In the genomic region with DNA sequence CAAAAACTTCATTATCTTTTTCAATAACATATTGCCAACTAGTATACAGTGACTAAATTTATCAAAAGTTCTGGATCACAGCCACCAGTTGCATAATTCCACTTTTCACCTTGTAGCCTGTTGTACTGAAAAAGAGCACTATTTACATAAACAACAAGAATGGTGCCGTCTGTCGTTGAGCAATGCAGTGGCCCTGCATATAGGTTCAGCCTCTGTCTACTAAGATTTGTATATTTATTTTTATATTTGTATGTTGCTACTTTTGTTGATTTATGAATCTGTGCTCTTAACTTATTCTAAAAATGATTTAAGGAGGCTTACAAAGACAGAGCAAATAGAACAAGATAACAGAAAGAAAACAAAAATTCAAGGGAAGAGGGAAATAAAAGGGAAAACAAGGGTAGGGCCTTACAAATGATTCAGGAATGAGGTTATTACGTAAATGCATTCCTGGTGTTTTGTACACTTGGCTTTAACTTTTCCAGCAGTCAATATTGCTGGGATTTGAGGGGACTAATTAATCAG, we compare ENCODE assay signal across 11 cellular contexts.
DNase-seq lines count a peak whose midpoint lies in the region; ATAC-seq, FAIRE-seq and TF ChIP-seq lines count a peak whose summit lies in the region.
"Had no signal": no experiment of that assay in that cellular context is flagged by ENCODE, and none has a peak within 500 bp of the region (broad histone marks: within the 10 kb centered on the region; RNA-seq: fewer than 3 reads in every experiment).

No MANE protein-coding gene starts in this region.

- DNase-seq in HT1080 (ENCODE audit: low read depth) (peak; percentile 42), bronchial epithelial cell (ENCODE audit: low read depth) (peak; percentile 91), left lobe of liver (ENCODE audit: low spot score) (peak; percentile 50), upper lobe of left lung (peak in 1 of 2 donors; percentile 37), GM12891 (ENCODE audit: insufficient read length, low spot score) (no peak)
- DNase-seq in activated CD4-positive, alpha-beta T cell treated with anti-CD3 and anti-CD28 coated beads, Interleukin-2, amount 50 U/mL, for 4 hours = no peak
- no peak for DNase-seq in activated naive CD4-positive, alpha-beta T cell treated with anti-CD3 and anti-CD28 coated beads, Interleukin-2, amount 50 U/mL, for 72 hours (ENCODE audit: low spot score in 2 of 2)
- DNase-seq: DND-41 had no signal

- no peak for TF ChIP-seq EP300 in upper lobe of left lung (IDR thresholded peaks at IDR 0.05)

- FAIRE-seq in bronchial epithelial cell (lab: Jason Lieb, UNC) (no peak), GM12891 (lab: Jason Lieb, UNC) (no peak)
- FAIRE-seq: H1 had no signal

- H3K27ac Mint-ChIP-seq in activated naive CD4-positive, alpha-beta T cell treated with anti-CD3 and anti-CD28 coated beads, Interleukin-2, amount 50 U/mL, for 72 hours = no peak overlapping the region

- H3K9me3 ChIP-seq in upper lobe of left lung = no peaks in the 10 kb centered on the region
- H3K9me3 ChIP-seq: ovary had no signal

- H3K36me3 Mint-ChIP-seq in activated naive CD4-positive, alpha-beta T cell treated with anti-CD3 and anti-CD28 coated beads, Interleukin-2, amount 50 U/mL, for 72 hours = no peaks in the 10 kb centered on the region

- H3K4me3 ChIP-seq in bronchial epithelial cell (ENCODE audit: low read depth, low read length) = no peak overlapping the region
- no peak overlapping the region for H3K4me3 ChIP-seq in upper lobe of left lung
- H3K4me3 ChIP-seq: ovary had no signal

- WGBS in upper lobe of left lung, 2 donors = 41 to 52% methylated on average over 3 of the region's 3 CpGs

- H3K9me3 Mint-ChIP-seq in activated naive CD4-positive, alpha-beta T cell treated with anti-CD3 and anti-CD28 coated beads, Interleukin-2, amount 50 U/mL, for 72 hours = peaks cover 0 to 4% of the 10 kb centered on the region in 2 donors
- H3K9me3 Mint-ChIP-seq: central memory CD8-positive, alpha-beta T cell had no signal

- peak overlapping the region in 3 of 4 donors; percentile 46 to 74 (median 67) for H3K27ac ChIP-seq in upper lobe of left lung

- H3K27me3 ChIP-seq in bronchial epithelial cell (ENCODE audit: control insufficient read depth, insufficient read depth, low read length) (no peaks in the 10 kb centered on the region), upper lobe of left lung (no peaks in the 10 kb centered on the region)
- H3K27me3 ChIP-seq: ovary had no signal

- TF ChIP-seq POLR2A in upper lobe of left lung (IDR thresholded peaks at IDR 0.05) = no peak
- TF ChIP-seq POLR2A in GM12891 (IDR thresholded peaks at IDR 0.05; ENCODE audit: low read depth, low read length) = no peak

- TF ChIP-seq CTCF in bronchial epithelial cell (IDR thresholded peaks at IDR 0.05; ENCODE audit: insufficient read depth, low read length, severe bottlenecking) (no peak), upper lobe of left lung (IDR thresholded peaks at IDR 0.05) (no peak)

- ATAC-seq in left lobe of liver = peak; percentile 78
- peak; percentile 50 to 73 for ATAC-seq in upper lobe of left lung (ENCODE audit: low FRiP score in 2 of 2)
- ATAC-seq in activated naive CD4-positive, alpha-beta T cell treated with anti-CD3 and anti-CD28 coated beads, Interleukin-2, amount 50 U/mL, for 72 hours = no peak

- H3K36me3 ChIP-seq in bronchial epithelial cell (ENCODE audit: control insufficient read depth, insufficient read depth, low read length) (no peaks in the 10 kb centered on the region), upper lobe of left lung (no peaks in the 10 kb centered on the region)
- H3K36me3 ChIP-seq: ovary had no signal

- H3K4me1 ChIP-seq in upper lobe of left lung = peaks cover 10 to 31% (median 16%) of the 10 kb centered on the region in 4 donors

TF ChIP-seq in GM12891, 5 proteins besides CTCF, POLR2A, EP300 and RAD21:
- TF ChIP-seq TAF1 (IDR thresholded peaks at IDR 0.05; ENCODE audit: low read depth, low read length) (no peak), POU2F2 (IDR thresholded peaks at IDR 0.05; ENCODE audit: low read depth, low read length) (no peak), PAX5 (IDR thresholded peaks at IDR 0.05; ENCODE audit: insufficient read depth, low read length, severe bottlenecking) (no peak), SPI1 (IDR thresholded peaks at IDR 0.05; ENCODE audit: low read depth, low read length) (no peak), POLR2AphosphoS5 (IDR thresholded peaks at IDR 0.05; ENCODE audit: low read depth, low read length) (no peak)
TF ChIP-seq in GM12891: peak in this region for 0.

Comparison
In these comparisons a context has a peak if more than half of its experiments do, and no peak if none do; other contexts are left out.
1. DNase-seq: peak in HT1080 (single experiment), bronchial epithelial cell (single experiment) and left lobe of liver (single experiment); none in GM12891 (single experiment), activated CD4-positive, alpha-beta T cell treated with anti-CD3 and anti-CD28 coated beads, Interleukin-2, amount 50 U/mL, for 4 hours (0 of 2) and activated naive CD4-positive, alpha-beta T cell treated with anti-CD3 and anti-CD28 coated beads, Interleukin-2, amount 50 U/mL, for 72 hours (0 of 2).
2. ATAC-seq: peak in left lobe of liver (single experiment) and upper lobe of left lung (2 of 2); none in activated naive CD4-positive, alpha-beta T cell treated with anti-CD3 and anti-CD28 coated beads, Interleukin-2, amount 50 U/mL, for 72 hours (0 of 2).